12 cellular contexts compared by ENCODE assay signal in genomic region chr11:66800720-66801428, GRCh38. TPM values are rescaled to one million over a fixed set of nuclear protein-coding genes. Genes with fewer than 3 reads are reported as not detected.
DNase-seq lines count a peak whose midpoint lies in the region; ATAC-seq and TF ChIP-seq lines count a peak whose summit lies in the region.
"Had no signal": no experiment of that assay in that cellular context is flagged by ENCODE, and none has a peak within 500 bp of the region (broad histone marks: within the 10 kb centered on the region; RNA-seq: fewer than 3 reads in every experiment).

No MANE protein-coding gene starts in this region.

- no peaks in the 10 kb centered on the region for H3K27me3 ChIP-seq in GM06990 (replicated peaks; ENCODE audit: control insufficient read depth, insufficient read depth, low read length)
- no peaks in the 10 kb centered on the region for H3K27me3 ChIP-seq in OCI-LY1 (ENCODE audit: insufficient read depth, low read length)
- H3K27me3 ChIP-seq in ascending aorta: no peaks in the 10 kb centered on the region

- H3K27me3 Mint-ChIP-seq in T-helper 17 cell: no peaks in the 10 kb centered on the region

- H3K27ac ChIP-seq in OCI-LY1 (ENCODE audit: low read depth, low read length, poor library complexity, severe bottlenecking) (peak overlapping the region; percentile 97), ascending aorta (no peak overlapping the region)
- H3K27ac ChIP-seq: HL-60 had no signal

- H3K36me3 ChIP-seq in GM06990 (ENCODE audit: control insufficient read depth, insufficient read depth, low read length): no peaks in the 10 kb centered on the region
- peaks cover 10% of the 10 kb centered on the region; the same call in 1 of the 2 replicates for H3K36me3 ChIP-seq in OCI-LY1 (ENCODE audit: insufficient read depth, low read length)
- no peaks in the 10 kb centered on the region for H3K36me3 ChIP-seq in ascending aorta

- H3K4me3 Mint-ChIP-seq in T-helper 17 cell: no peak overlapping the region

- H3F3A ChIP-seq in OCI-LY1 (ENCODE audit: insufficient read depth, low read length): peaks cover 4% of the 10 kb centered on the region; the same call in 1 of the 2 replicates

- H3K27ac Mint-ChIP-seq in T-helper 17 cell: no peak overlapping the region

- H3K4me3 ChIP-seq in GM06990 (replicated peaks; ENCODE audit: low read depth, low read length): no peak overlapping the region
- H3K4me3 ChIP-seq in OCI-LY1 (ENCODE audit: low read depth, low read length, poor library complexity, severe bottlenecking): peak overlapping the region; percentile 18
- H3K4me3 ChIP-seq in ascending aorta: no peak overlapping the region

- peaks cover 46% of the 10 kb centered on the region for H3K4me1 ChIP-seq in OCI-LY1 (ENCODE audit: insufficient read depth, low read length, severe bottlenecking)
- no peaks in the 10 kb centered on the region for H3K4me1 ChIP-seq in ascending aorta

- TF ChIP-seq CTCF in GM06990 (IDR thresholded peaks at IDR 0.05; ENCODE audit: insufficient read depth, low read length, poor library complexity, severe bottlenecking) (no peak), OCI-LY1 (IDR thresholded peaks at IDR 0.05; ENCODE audit: low read length) (no peak), ascending aorta (IDR thresholded peaks at IDR 0.05) (no peak)

- DNase-seq in GM06990 (ENCODE audit: extremely low read depth, insufficient read length) (peak; percentile 40), ascending aorta (ENCODE audit: low spot score in 2 of 2) (no peak), T-helper 17 cell (no peak)
- DNase-seq in activated CD4-positive, alpha-beta T cell treated with anti-CD3 and anti-CD28 coated beads, Interleukin-2, amount 50 U/mL, for 48 hours: no peak
- no peak for DNase-seq in stimulated activated naive CD8-positive, alpha-beta T cell treated with anti-CD3 and anti-CD28 coated beads, Interleukin-15, Interleukin-2, amounts not matched to agents 100 U/mL and 50 U/mL, for 24 hours
- DNase-seq: activated naive CD4-positive, alpha-beta T cell treated with Interleukin-2 at 50 U/mL for 16 hours; NCI-H2171; occipital lobe had no signal

- H3K9me3 ChIP-seq in OCI-LY1 (ENCODE audit: low read length) (no peaks in the 10 kb centered on the region), ascending aorta (no peaks in the 10 kb centered on the region), T-helper 17 cell (ENCODE audit: control insufficient read depth, low read length, poor library complexity, severe bottlenecking) (no peaks in the 10 kb centered on the region)

- H3K9me2 ChIP-seq in OCI-LY1 (ENCODE audit: low read depth, low read length): no peaks in the 10 kb centered on the region

- intact Hi-C loops in ascending aorta (cut with DNase I): no loop called here

- H3K4me2 ChIP-seq in OCI-LY1 (ENCODE audit: low read length): peak overlapping the region; percentile 58

- no peaks in the 10 kb centered on the region for H3K79me2 ChIP-seq in OCI-LY1 (ENCODE audit: insufficient read depth, low read length)

- ATAC-seq in GM19468 (IDR thresholded peaks at IDR 0.05; ENCODE audit: extremely low read depth, unreplicated experiment) (peak; percentile 26), HG03039 (IDR thresholded peaks at IDR 0.05; ENCODE audit: unreplicated experiment) (peak; percentile 61), T-helper 17 cell (no peak)
- ATAC-seq in stimulated activated naive CD8-positive, alpha-beta T cell treated with anti-CD3 and anti-CD28 coated beads, Interleukin-15, Interleukin-2, amounts not matched to agents 100 U/mL and 50 U/mL, for 24 hours: no peak

- peaks cover 7% of the 10 kb centered on the region for H3K36me3 Mint-ChIP-seq in T-helper 17 cell (ENCODE audit: low read depth)

- no peaks in the 10 kb centered on the region for H4K20me1 ChIP-seq in OCI-LY1 (ENCODE audit: insufficient read depth, low read length)

- peak overlapping the region; percentile 59 for H3K9ac ChIP-seq in OCI-LY1 (ENCODE audit: low read length)

- no peak overlapping the region for H2AFZ ChIP-seq in OCI-LY1 (ENCODE audit: low read length)

- H3K4me1 Mint-ChIP-seq in T-helper 17 cell: peaks cover 3% of the 10 kb centered on the region

RNA-seq across cellular contexts. Expression of gene RCE1, which starts 42.4 kb away (rescaled TPM):
- total RNA-seq in ascending aorta (45.7 TPM), T-helper 17 cell (10 to 100 TPM; 36.2 to 41.6 TPM)

RNA-seq across cellular contexts. Expression of gene LRFN4, which starts 56.0 kb away (rescaled TPM):
- 60.5 TPM for total RNA-seq in ascending aorta
- total RNA-seq in T-helper 17 cell: 1 to 10 TPM; 6.2 to 8.3 TPM

Comparison
In these comparisons a context has a peak if more than half of its experiments do, and no peak if none do; other contexts are left out.
1. ATAC-seq: peak in GM19468 (single experiment) and HG03039 (single experiment); none in stimulated activated naive CD8-positive, alpha-beta T cell treated with anti-CD3 and anti-CD28 coated beads, Interleukin-15, Interleukin-2, amounts not matched to agents 100 U/mL and 50 U/mL, for 24 hours (single experiment) and T-helper 17 cell (single experiment).